8 cellular contexts compared by ENCODE assay signal in the genomic region with DNA sequence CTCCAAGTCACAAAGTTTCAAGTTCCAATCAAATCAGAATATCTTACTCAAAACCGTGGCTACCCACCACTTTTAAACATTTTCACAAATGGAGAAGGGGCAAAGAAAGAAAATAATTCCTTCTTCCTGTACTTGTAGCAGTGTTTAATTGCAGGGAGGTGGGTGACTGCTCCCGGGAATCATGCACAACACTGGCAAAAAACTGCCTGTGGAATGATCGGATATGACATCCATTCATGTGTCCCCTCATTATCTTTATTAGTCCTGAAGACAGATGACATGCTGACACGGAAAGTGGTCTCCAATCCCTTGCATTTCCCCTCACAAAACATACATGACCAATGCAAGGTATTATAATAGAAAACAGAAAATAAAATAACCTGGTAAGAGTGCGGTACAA. TPM values are rescaled to one million over a fixed set of nuclear protein-coding genes. Genes with fewer than 3 reads are reported as not detected.
DNase-seq lines count a peak whose midpoint lies in the region; ATAC-seq and TF ChIP-seq lines count a peak whose summit lies in the region.

No MANE protein-coding gene starts in this region.

- H3K27ac Mint-ChIP-seq in endothelial cell (ENCODE audit: unreplicated experiment), result no peak overlapping the region
- no peak overlapping the region for H3K27ac Mint-ChIP-seq in progenitor cell of endocrine pancreas

- H3K4me1 ChIP-seq in RWPE2 (ENCODE audit: insufficient read depth, poor library complexity, severe bottlenecking), result peaks cover 57% of the 10 kb centered on the region

- no peaks in the 10 kb centered on the region for H3K36me3 Mint-ChIP-seq in endothelial cell (ENCODE audit: low read depth, unreplicated experiment)
- H3K36me3 Mint-ChIP-seq in progenitor cell of endocrine pancreas (ENCODE audit: insufficient read depth), result no peaks in the 10 kb centered on the region

- intact Hi-C loops in left cardiac atrium (cut with DNase I), result no loop called here

- peak; percentile 20 for DNase-seq in EH (ENCODE audit: low read depth)
- DNase-seq in RWPE2 (ENCODE audit: low spot score), result no peak
- no peak for DNase-seq in endothelial cell (ENCODE audit: low spot score)
- DNase-seq in progenitor cell of endocrine pancreas (ENCODE audit: low spot score, unreplicated experiment), result no peak
- DNase-seq in SW 1271 (lab: John Stamatoyannopoulos, UW), result no peak
- no peak for DNase-seq in left cardiac atrium
- DNase-seq in GF-D8 (lab: John Stamatoyannopoulos, UW), result no peak

- H3K27me3 ChIP-seq in RWPE2 (ENCODE audit: insufficient read depth, poor library complexity, severe bottlenecking), result no peaks in the 10 kb centered on the region

- TF ChIP-seq CTCF in RWPE2 (IDR thresholded peaks at IDR 0.05; ENCODE audit: poor library complexity, severe bottlenecking) (no peak), endothelial cell (IDR thresholded peaks at IDR 0.05; ENCODE audit: unreplicated experiment) (no peak), progenitor cell of endocrine pancreas (IDR thresholded peaks at IDR 0.05; ENCODE audit: unreplicated experiment) (no peak)

- peak overlapping the region; percentile 61 for H3K4me3 ChIP-seq in RWPE2 (ENCODE audit: severe bottlenecking)

- peak overlapping the region; percentile 97 for H3K27ac ChIP-seq in RWPE2 (ENCODE audit: poor library complexity, severe bottlenecking)

- H3K27me3 Mint-ChIP-seq in endothelial cell (ENCODE audit: unreplicated experiment) (peaks cover 9% of the 10 kb centered on the region), progenitor cell of endocrine pancreas (peaks cover 70% of the 10 kb centered on the region)

- H3K4me3 Mint-ChIP-seq in endothelial cell (ENCODE audit: unreplicated experiment), result peak overlapping the region; percentile 95
- peak overlapping the region; percentile 80 for H3K4me3 Mint-ChIP-seq in progenitor cell of endocrine pancreas (ENCODE audit: low read depth)

- peaks cover 31% of the 10 kb centered on the region for H3K4me1 Mint-ChIP-seq in endothelial cell (ENCODE audit: unreplicated experiment)
- peaks cover 19% of the 10 kb centered on the region for H3K4me1 Mint-ChIP-seq in progenitor cell of endocrine pancreas (ENCODE audit: low read depth)

- H3K36me3 ChIP-seq in RWPE2 (ENCODE audit: low read depth), result peaks cover 6% of the 10 kb centered on the region

- ATAC-seq in RWPE2 (ENCODE audit: low read depth) (no peak), left cardiac atrium (no peak), GM21576 (IDR thresholded peaks at IDR 0.05; ENCODE audit: unreplicated experiment) (no peak)

- no peaks in the 10 kb centered on the region for H3K9me3 ChIP-seq in RWPE2 (ENCODE audit: severe bottlenecking)

- H3K9me3 Mint-ChIP-seq in endothelial cell (ENCODE audit: unreplicated experiment) (no peaks in the 10 kb centered on the region), progenitor cell of endocrine pancreas (ENCODE audit: low read depth) (no peaks in the 10 kb centered on the region)

RNA-seq across cellular contexts. Expression of gene TSPAN5, which starts 2.0 kb away (rescaled TPM):
- total RNA-seq in endothelial cell (ENCODE audit: unreplicated experiment) (21.8 TPM), progenitor cell of endocrine pancreas (6.1 and 7.5 TPM in 2 replicates), left cardiac atrium (1 to 10 TPM; 1.3 to 2.0 TPM)
